ENCODE assay signal across 20 cellular contexts in genomic region chr6:5126214-5126613, GRCh38. TPM values are rescaled to one million over a fixed set of nuclear protein-coding genes. Genes with fewer than 3 reads are reported as not detected.
A peak's percentile ranks its signal among the peaks of the same experiment; 100 is the strongest.
DNase-seq lines count a peak whose midpoint lies in the region; ATAC-seq and TF ChIP-seq lines count a peak whose summit lies in the region.
"Had no signal": no experiment of that assay in that cellular context is flagged by ENCODE, and none has a peak within 500 bp of the region (broad histone marks: within the 10 kb centered on the region; RNA-seq: fewer than 3 reads in every experiment).

No MANE protein-coding gene starts in this region.

- peaks cover 16 to 19% of the 10 kb centered on the region in 2 experiments for H3K4me1 ChIP-seq in trophoblast cell (ENCODE audit: control insufficient read depth in 1 of 2, insufficient read depth in 2 of 2, low read length in 2 of 2)
- no peaks in the 10 kb centered on the region for H3K4me1 ChIP-seq in CD8-positive, alpha-beta T cell (ENCODE audit: insufficient read depth, low read length)
- H3K4me1 ChIP-seq: upper lobe of left lung had no signal

- H3K18ac ChIP-seq in trophoblast cell (ENCODE audit: low read length) = no peak overlapping the region

- H3K4ac ChIP-seq in trophoblast cell (ENCODE audit: low read depth, low read length) = no peak overlapping the region

- intact Hi-C loops in CD8-positive, alpha-beta T cell (cut with DNase I, micrococcal nuclease) = no loop called here

- POLR2A ChIA-PET in CD8-positive, alpha-beta T cell (lab: Charles Lee) = no interaction called here

- no peak overlapping the region for H3K4me3 ChIP-seq in fibroblast of pulmonary artery (replicated peaks; ENCODE audit: low read depth, low read length)
- no peak overlapping the region for H3K4me3 ChIP-seq in trophoblast cell (ENCODE audit: low read depth, low read length)
- no peak overlapping the region for H3K4me3 ChIP-seq in CD8-positive, alpha-beta T cell (ENCODE audit: low read depth, low read length)
- H3K4me3 ChIP-seq: upper lobe of left lung had no signal

- no peak for TF ChIP-seq CTCF in fibroblast of pulmonary artery (IDR thresholded peaks at IDR 0.05; ENCODE audit: low read length, missing control alignments)
- TF ChIP-seq CTCF in CD8-positive, alpha-beta T cell (IDR thresholded peaks at IDR 0.05) = no peak

- no peak overlapping the region for H3K14ac ChIP-seq in trophoblast cell (ENCODE audit: low read length)

- no peak overlapping the region for H4K91ac ChIP-seq in trophoblast cell (ENCODE audit: low read depth, low read length)

- no peaks in the 10 kb centered on the region for H3K36me3 Mint-ChIP-seq in CD8-positive, alpha-beta T cell
- H3K36me3 Mint-ChIP-seq: activated naive CD4-positive, alpha-beta T cell treated with anti-CD3 and anti-CD28 coated beads, Interleukin-2, amount 10 ng/mL, durations not matched to agents 7 days and 5 days; CD4-positive, alpha-beta memory T cell had no signal

- no peaks in the 10 kb centered on the region for H3K4me1 Mint-ChIP-seq in CD8-positive, alpha-beta T cell (ENCODE audit: low read depth)
- H3K4me1 Mint-ChIP-seq: CD4-positive, alpha-beta memory T cell had no signal

- no peaks in the 10 kb centered on the region for H3K36me3 ChIP-seq in trophoblast cell (ENCODE audit: control insufficient read depth in 1 of 2, insufficient read depth in 2 of 2, low read length in 2 of 2)
- no peaks in the 10 kb centered on the region for H3K36me3 ChIP-seq in CD8-positive, alpha-beta T cell (ENCODE audit: insufficient read depth, low read length)
- H3K36me3 ChIP-seq: upper lobe of left lung had no signal

- H2AK5ac ChIP-seq in trophoblast cell (ENCODE audit: low read length) = no peak overlapping the region

- H3K27ac ChIP-seq in trophoblast cell (ENCODE audit: low read depth, low read length) = no peak overlapping the region
- no peak overlapping the region for H3K27ac ChIP-seq in CD8-positive, alpha-beta T cell (ENCODE audit: low read depth, low read length)
- H3K27ac ChIP-seq: upper lobe of left lung had no signal

- no peaks in the 10 kb centered on the region for H3K9me3 Mint-ChIP-seq in CD8-positive, alpha-beta T cell
- H3K9me3 Mint-ChIP-seq: activated naive CD4-positive, alpha-beta T cell treated with anti-CD3 and anti-CD28 coated beads, Interleukin-2, amount 10 ng/mL, durations not matched to agents 7 days and 5 days; CD4-positive, alpha-beta memory T cell; stimulated activated naive B cell treated with anti-CD40 and anti-IgM and Interleukin-4, amounts not matched to agents 10 μg/mL and 1 μg/mL and 100 μg/mL, for 72 hours had no signal

- CTCF ChIA-PET in CD8-positive, alpha-beta T cell (lab: Charles Lee) = no interaction called here

- no peak overlapping the region for H3K4me3 Mint-ChIP-seq in CD8-positive, alpha-beta T cell
- H3K4me3 Mint-ChIP-seq: activated naive CD4-positive, alpha-beta T cell treated with anti-CD3 and anti-CD28 coated beads, Interleukin-2, amount 10 ng/mL, durations not matched to agents 7 days and 5 days; CD4-positive, alpha-beta memory T cell; naive thymus-derived CD4-positive, alpha-beta T cell; stimulated activated naive B cell treated with anti-CD40 and anti-IgM and Interleukin-4, amounts not matched to agents 10 μg/mL and 1 μg/mL and 100 μg/mL, for 72 hours had no signal

- no peak overlapping the region for H4K8ac ChIP-seq in trophoblast cell (ENCODE audit: low read depth, low read length)

- no peak overlapping the region for H3K4me2 ChIP-seq in trophoblast cell (ENCODE audit: low read length)

- no peak overlapping the region for H2BK5ac ChIP-seq in trophoblast cell (ENCODE audit: low read depth, low read length, poor library complexity)

- H2BK120ac ChIP-seq in trophoblast cell (ENCODE audit: insufficient read depth, low read length, poor library complexity) = no peak overlapping the region

- no peak overlapping the region for H3K23ac ChIP-seq in trophoblast cell (ENCODE audit: low read length)

- H3K27me3 Mint-ChIP-seq in CD8-positive, alpha-beta T cell (ENCODE audit: low read depth) = no peaks in the 10 kb centered on the region
- H3K27me3 Mint-ChIP-seq: activated naive CD4-positive, alpha-beta T cell treated with anti-CD3 and anti-CD28 coated beads, Interleukin-2, amount 10 ng/mL, durations not matched to agents 7 days and 5 days; CD4-positive, alpha-beta memory T cell; naive thymus-derived CD4-positive, alpha-beta T cell; stimulated activated naive B cell treated with anti-CD40 and anti-IgM and Interleukin-4, amounts not matched to agents 10 μg/mL and 1 μg/mL and 100 μg/mL, for 72 hours had no signal

- H2AFZ ChIP-seq in trophoblast cell (ENCODE audit: insufficient read depth, low read length, poor library complexity) = no peak overlapping the region

- H3K9me3 ChIP-seq in trophoblast cell (ENCODE audit: insufficient read depth, low read depth, low read length) = peaks cover 3% of the 10 kb centered on the region
- no peaks in the 10 kb centered on the region for H3K9me3 ChIP-seq in CD8-positive, alpha-beta T cell (ENCODE audit: low read length)
- H3K9me3 ChIP-seq: upper lobe of left lung had no signal

- H4K12ac ChIP-seq in trophoblast cell (ENCODE audit: low read depth, low read length) = no peak overlapping the region

- no peaks in the 10 kb centered on the region for H3K79me2 ChIP-seq in trophoblast cell (ENCODE audit: control insufficient read depth, insufficient read depth, low read length, poor library complexity)

- ATAC-seq in SK-N-SH treated with all-trans-retinoic acid at 6 μM for 48 hours = peak; percentile 56
- ATAC-seq in GM18909 (IDR thresholded peaks at IDR 0.05; ENCODE audit: poor library complexity, unreplicated experiment) = no peak
- no peak for ATAC-seq in CD8-positive, alpha-beta T cell
- ATAC-seq: left ventricle myocardium superior; naive thymus-derived CD4-positive, alpha-beta T cell; stimulated activated naive B cell treated with anti-CD40 and anti-IgM and Interleukin-4, amounts not matched to agents 10 μg/mL and 1 μg/mL and 100 μg/mL, for 72 hours had no signal

- no CpG with 5 or more reads among the region's 4 CpGs for WGBS in trophoblast cell (ENCODE audit: extremely low coverage, insufficient coverage, insufficient read length)

- peaks cover 3% of the 10 kb centered on the region for H3K79me1 ChIP-seq in trophoblast cell (ENCODE audit: low read length)

- H3K27me3 ChIP-seq in trophoblast cell (ENCODE audit: insufficient read depth, low read length) = no peaks in the 10 kb centered on the region
- no peaks in the 10 kb centered on the region for H3K27me3 ChIP-seq in CD8-positive, alpha-beta T cell (ENCODE audit: insufficient read depth, low read length)
- H3K27me3 ChIP-seq: upper lobe of left lung had no signal

- H3K9ac ChIP-seq in trophoblast cell (ENCODE audit: low read length) = no peak overlapping the region

- DNase-seq in GM03348 (ENCODE audit: low spot score) (peak; percentile 55), fibroblast of pulmonary artery (ENCODE audit: low read depth) (peak; percentile 78), trophoblast cell (peak; percentile 38 to 83), NCI-H1105 treated with DMSO at 0.1 percent for 48 hours (lab: John Stamatoyannopoulos, UW) (no peak)
- no peak for DNase-seq in stimulated activated CD4-positive, alpha-beta T cell treated with anti-CD3 and anti-CD28 coated beads, Interleukin-1b, Interleukin-23, amount 100 ng/mL, for 48 hours
- DNase-seq in CD8-positive, alpha-beta T cell = no peak
- DNase-seq: activated CD4-positive, alpha-beta T cell treated with anti-CD3 and anti-CD28 coated beads, Interleukin-2, amount 50 U/mL, for 1 hour; activated naive CD4-positive, alpha-beta T cell treated with anti-CD3 and anti-CD28 coated beads, Interleukin-2, amount 10 ng/mL, durations not matched to agents 7 days and 5 days; activated T-cell treated with anti-CD3 and anti-CD28 coated beads for 4 hours; CD4-positive, alpha-beta memory T cell; effector memory CD4-positive, alpha-beta T cell; left ventricle myocardium superior; naive thymus-derived CD4-positive, alpha-beta T cell; NCI-H1694 treated with DMSO at 0.1 percent for 48 hours; NCI-H524; stimulated activated naive B cell treated with anti-CD40 and anti-IgM and Interleukin-4, amounts not matched to agents 10 μg/mL and 1 μg/mL and 100 μg/mL, for 72 hours; upper lobe of left lung had no signal

- no peak overlapping the region for H3K27ac Mint-ChIP-seq in CD8-positive, alpha-beta T cell
- H3K27ac Mint-ChIP-seq: activated naive CD4-positive, alpha-beta T cell treated with anti-CD3 and anti-CD28 coated beads, Interleukin-2, amount 10 ng/mL, durations not matched to agents 7 days and 5 days; CD4-positive, alpha-beta memory T cell; naive thymus-derived CD4-positive, alpha-beta T cell; stimulated activated naive B cell treated with anti-CD40 and anti-IgM and Interleukin-4, amounts not matched to agents 10 μg/mL and 1 μg/mL and 100 μg/mL, for 72 hours had no signal

- no peak overlapping the region for H2BK12ac ChIP-seq in trophoblast cell (ENCODE audit: low read length)

TF ChIP-seq in SK-N-SH treated with all-trans-retinoic acid at 6 μM for 48 hours, 23 proteins besides CTCF, POLR2A, EP300 and RAD21 (continues in another document):
- TF ChIP-seq ZNF565 (CRISPR knock-in tag; conservative IDR thresholded peaks at IDR 0.05; ENCODE audit: low read depth) (no peak), PATZ1 (CRISPR knock-in tag; IDR thresholded peaks at IDR 0.05; ENCODE audit: borderline replicate concordance) (no peak), ZNF8 (CRISPR knock-in tag; IDR thresholded peaks at IDR 0.05) (no peak)

RNA-seq across cellular contexts. Expression of gene PPP1R3G, which starts 41.1 kb away (rescaled TPM):
- polyA plus RNA-seq in trophoblast cell (2013) = 0.40 and 0.41 TPM in 2 replicates
- not detected for total RNA-seq in CD8-positive, alpha-beta T cell
- total RNA-seq: CD4-positive, alpha-beta memory T cell; H4 had no signal
- polyA plus RNA-seq: CD4-positive, alpha-beta memory T cell; naive thymus-derived CD4-positive, alpha-beta T cell had no signal

Comparison
In these comparisons a context has a peak if more than half of its experiments do, and no peak if none do; other contexts are left out.
1. DNase-seq: peak in GM03348 (single experiment), fibroblast of pulmonary artery (single experiment) and trophoblast cell (2 of 2); none in stimulated activated CD4-positive, alpha-beta T cell treated with anti-CD3 and anti-CD28 coated beads, Interleukin-1b, Interleukin-23, amount 100 ng/mL, for 48 hours (single experiment), NCI-H1105 treated with DMSO at 0.1 percent for 48 hours (single experiment) and CD8-positive, alpha-beta T cell (0 of 7).